Comparison of ENCODE assay signal across 26 cellular contexts in the genomic region with DNA sequence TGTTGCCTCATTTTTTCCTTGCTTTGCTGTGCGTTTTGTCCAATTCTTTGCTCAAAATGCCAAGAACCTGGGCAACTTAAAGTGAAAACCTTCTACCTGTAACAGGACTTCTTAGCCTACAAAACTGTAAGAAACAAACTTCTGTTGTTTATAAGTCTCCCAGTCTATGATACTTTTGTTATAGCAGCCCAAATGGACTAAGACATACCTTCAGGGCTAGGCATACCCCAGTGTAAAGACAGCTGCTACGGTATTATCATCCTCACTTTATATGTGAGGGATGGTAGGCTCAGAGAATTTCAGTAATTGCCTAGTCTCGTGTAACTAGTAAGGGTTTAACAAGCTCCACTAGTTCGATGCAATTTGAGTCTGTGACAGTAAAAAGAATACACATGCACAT.
"Had no signal": no experiment of that assay in that cellular context is flagged by ENCODE, and none has a peak within 500 bp of the region (broad histone marks: within the 10 kb centered on the region; RNA-seq: fewer than 3 reads in every experiment).

No MANE protein-coding gene starts in this region.

- H3K36me3 ChIP-seq: colonic mucosa, esophagus muscularis mucosa, esophagus squamous epithelium, gastrocnemius medialis, gastroesophageal sphincter, heart left ventricle had no signal

- H3K27ac Mint-ChIP-seq: dendritic cell treated with granulocyte-macrophage colony-stimulating factor and Interleukin-4, amounts not matched to agents 40 ng/mL and 50 ng/mL, for 4 days; effector memory CD8-positive, alpha-beta T cell; endodermal cell had no signal

- H3K4me3 Mint-ChIP-seq: dendritic cell treated with granulocyte-macrophage colony-stimulating factor and Interleukin-4, amounts not matched to agents 40 ng/mL and 50 ng/mL, for 4 days; effector memory CD8-positive, alpha-beta T cell; endodermal cell had no signal

- H3K4me1 Mint-ChIP-seq: endodermal cell had no signal

- H3K27me3 ChIP-seq: colonic mucosa, esophagus muscularis mucosa, esophagus squamous epithelium, foreskin keratinocyte, gastrocnemius medialis, gastroesophageal sphincter had no signal

- FAIRE-seq: colon, endometrium, endothelial cell of umbilical vein, frontal cortex had no signal

- DNase-seq: colonic mucosa; cortex of kidney; dermis blood vessel endothelial cell; dorsolateral prefrontal cortex; effector CD4-positive, alpha-beta T cell; effector CD8-positive, alpha-beta T cell; effector memory CD4-positive, alpha-beta T cell; effector memory CD8-positive, alpha-beta T cell; esophagus squamous epithelium; foreskin fibroblast; foreskin keratinocyte; foreskin melanocyte; gastrocnemius medialis; glutamatergic neuron; head of caudate nucleus; heart left ventricle had no signal

- H3K4me3 ChIP-seq: colonic mucosa, coronary artery, dorsolateral prefrontal cortex, esophagus muscularis mucosa, esophagus squamous epithelium, gastrocnemius medialis, gastroesophageal sphincter, heart left ventricle had no signal

- H3K27ac ChIP-seq: colonic mucosa, coronary artery, dorsolateral prefrontal cortex, epithelial cell of prostate, esophagus muscularis mucosa, esophagus squamous epithelium, foreskin keratinocyte, gastrocnemius medialis, gastroesophageal sphincter, heart left ventricle had no signal

- H3K9me3 Mint-ChIP-seq: dendritic cell treated with granulocyte-macrophage colony-stimulating factor and Interleukin-4, amounts not matched to agents 40 ng/mL and 50 ng/mL, for 4 days; effector memory CD8-positive, alpha-beta T cell had no signal

- H3K9me3 ChIP-seq: colonic mucosa, esophagus muscularis mucosa, esophagus squamous epithelium, gastrocnemius medialis, gastroesophageal sphincter, heart left ventricle had no signal

- ATAC-seq: effector memory CD8-positive, alpha-beta T cell; foreskin keratinocyte; gastrocnemius medialis; gastroesophageal sphincter; heart left ventricle had no signal

- H3K4me1 ChIP-seq: colonic mucosa, foreskin keratinocyte had no signal
